ENCODE assay signal across 18 cellular contexts in genomic region chr20:47809561-47809960, GRCh38. TPM values are rescaled to one million over a fixed set of nuclear protein-coding genes. Genes with fewer than 3 reads are reported as not detected.
DNase-seq lines count a peak whose midpoint lies in the region; ATAC-seq and TF ChIP-seq lines count a peak whose summit lies in the region.
"Had no signal": no experiment of that assay in that cellular context is flagged by ENCODE, and none has a peak within 500 bp of the region (broad histone marks: within the 10 kb centered on the region; RNA-seq: fewer than 3 reads in every experiment).

No MANE protein-coding gene starts in this region.

- H3K4me3 Mint-ChIP-seq in activated T-cell treated with anti-CD3 and anti-CD28 coated beads, Interleukin-2, amount 50 U/mL, for 24 hours, result no peak overlapping the region
- no peak overlapping the region for H3K4me3 Mint-ChIP-seq in CD4-positive, alpha-beta memory T cell
- H3K4me3 Mint-ChIP-seq: activated CD8-positive, alpha-beta T cell treated with anti-CD3 and anti-CD28 coated beads for 36 hours; naive thymus-derived CD4-positive, alpha-beta T cell had no signal

- DNase-seq in EH (ENCODE audit: low read depth), result peak; percentile 17
- peak; percentile 24 for DNase-seq in NCI-H226
- DNase-seq in epithelial cell of esophagus (ENCODE audit: low read depth), result peak; percentile 96
- peak; percentile 78 to 80 for DNase-seq in trophoblast cell
- no peak for DNase-seq in activated T-cell treated with anti-CD3 and anti-CD28 coated beads, Interleukin-2, amount 50 U/mL, for 24 hours
- no peak for DNase-seq in CD4-positive, alpha-beta memory T cell
- DNase-seq: activated CD8-positive, alpha-beta T cell treated with anti-CD3 and anti-CD28 coated beads for 36 hours; activated gamma-delta T cell treated with Interleukin-2 at 50 U/mL for 16 hours; DMS79; kidney glomerular epithelial cell; MV-4-11; naive thymus-derived CD4-positive, alpha-beta T cell; NCI-H82; psoas muscle; SHP77 had no signal

- H3K27ac ChIP-seq in trophoblast cell (ENCODE audit: low read depth, low read length), result no peak overlapping the region
- no peak overlapping the region for H3K27ac ChIP-seq in CD4-positive, alpha-beta memory T cell (ENCODE audit: low read depth, low read length)
- H3K27ac ChIP-seq: breast epithelium, psoas muscle had no signal

- no peak overlapping the region for H2BK5ac ChIP-seq in trophoblast cell (ENCODE audit: low read depth, low read length, poor library complexity)

- no peak for ATAC-seq in HG03280 (IDR thresholded peaks at IDR 0.05; ENCODE audit: unreplicated experiment)
- ATAC-seq in HG03442 (IDR thresholded peaks at IDR 0.05; ENCODE audit: unreplicated experiment), result no peak
- ATAC-seq: activated CD8-positive, alpha-beta T cell treated with anti-CD3 and anti-CD28 coated beads for 36 hours; naive thymus-derived CD4-positive, alpha-beta T cell; psoas muscle had no signal

- H3K23ac ChIP-seq in trophoblast cell (ENCODE audit: low read length), result no peak overlapping the region

- no peaks in the 10 kb centered on the region for H3K9me3 ChIP-seq in trophoblast cell (ENCODE audit: insufficient read depth, low read depth, low read length)
- no peaks in the 10 kb centered on the region for H3K9me3 ChIP-seq in CD4-positive, alpha-beta memory T cell (ENCODE audit: control insufficient read depth in 1 of 2, low read length in 2 of 2)

- no peaks in the 10 kb centered on the region for H3K79me2 ChIP-seq in trophoblast cell (ENCODE audit: control insufficient read depth, insufficient read depth, low read length, poor library complexity)

- H2AFZ ChIP-seq in trophoblast cell (ENCODE audit: insufficient read depth, low read length, poor library complexity), result no peak overlapping the region

- no peak overlapping the region for H4K12ac ChIP-seq in trophoblast cell (ENCODE audit: low read depth, low read length)

- no peak overlapping the region for H3K4ac ChIP-seq in trophoblast cell (ENCODE audit: low read depth, low read length)

- H3K4me1 ChIP-seq in trophoblast cell (ENCODE audit: control insufficient read depth in 1 of 2, insufficient read depth in 2 of 2, low read length in 2 of 2), result peaks cover 4 to 8% of the 10 kb centered on the region in 2 experiments
- H3K4me1 ChIP-seq in CD4-positive, alpha-beta memory T cell (ENCODE audit: insufficient read depth, low read length), result no peaks in the 10 kb centered on the region
- H3K4me1 ChIP-seq: breast epithelium, psoas muscle had no signal

- peak overlapping the region; percentile 6 for H3K4me2 ChIP-seq in trophoblast cell (ENCODE audit: low read length)

- no peaks in the 10 kb centered on the region for H3K9me3 Mint-ChIP-seq in activated T-cell treated with anti-CD3 and anti-CD28 coated beads, Interleukin-2, amount 50 U/mL, for 24 hours
- H3K9me3 Mint-ChIP-seq in CD4-positive, alpha-beta memory T cell, result peaks cover 0 to 5% (median 0%) of the 10 kb centered on the region in 8 donors

- H3K27me3 ChIP-seq in trophoblast cell (ENCODE audit: insufficient read depth, low read length), result no peaks in the 10 kb centered on the region
- H3K27me3 ChIP-seq in CD4-positive, alpha-beta memory T cell (ENCODE audit: insufficient read depth, low read length), result no peaks in the 10 kb centered on the region

- peak overlapping the region; percentile 18 for H3K18ac ChIP-seq in trophoblast cell (ENCODE audit: low read length)

- no peak overlapping the region for H3K27ac Mint-ChIP-seq in activated T-cell treated with anti-CD3 and anti-CD28 coated beads, Interleukin-2, amount 50 U/mL, for 24 hours
- no peak overlapping the region for H3K27ac Mint-ChIP-seq in CD4-positive, alpha-beta memory T cell
- H3K27ac Mint-ChIP-seq: activated CD8-positive, alpha-beta T cell treated with anti-CD3 and anti-CD28 coated beads for 36 hours; naive thymus-derived CD4-positive, alpha-beta T cell had no signal

- H3K36me3 ChIP-seq in trophoblast cell (ENCODE audit: control insufficient read depth in 1 of 2, insufficient read depth in 2 of 2, low read length in 2 of 2), result no peaks in the 10 kb centered on the region
- H3K36me3 ChIP-seq in CD4-positive, alpha-beta memory T cell (ENCODE audit: insufficient read depth, low read length), result no peaks in the 10 kb centered on the region
- H3K36me3 ChIP-seq: breast epithelium had no signal

- H3K36me3 Mint-ChIP-seq in activated T-cell treated with anti-CD3 and anti-CD28 coated beads, Interleukin-2, amount 50 U/mL, for 24 hours (ENCODE audit: low read depth), result no peaks in the 10 kb centered on the region
- H3K36me3 Mint-ChIP-seq in CD4-positive, alpha-beta memory T cell, result no peaks in the 10 kb centered on the region

- H3K4me3 ChIP-seq in epithelial cell of esophagus (ENCODE audit: low read length) (no peak overlapping the region), trophoblast cell (ENCODE audit: low read depth, low read length) (no peak overlapping the region)
- no peak overlapping the region for H3K4me3 ChIP-seq in CD4-positive, alpha-beta memory T cell (ENCODE audit: low read length in 2 of 2)
- H3K4me3 ChIP-seq: breast epithelium, psoas muscle had no signal

- no peak overlapping the region for H3K14ac ChIP-seq in trophoblast cell (ENCODE audit: low read length)

- H2BK120ac ChIP-seq in trophoblast cell (ENCODE audit: insufficient read depth, low read length, poor library complexity), result no peak overlapping the region

- no peaks in the 10 kb centered on the region for H3K79me1 ChIP-seq in trophoblast cell (ENCODE audit: low read length)

- no peak overlapping the region for H2AK5ac ChIP-seq in trophoblast cell (ENCODE audit: low read length)

- H3K9ac ChIP-seq in trophoblast cell (ENCODE audit: low read length), result no peak overlapping the region

- CTCF ChIA-PET in CD4-positive, alpha-beta memory T cell (lab: Charles Lee; ENCODE audit: partially characterized antibody), result no interaction called here

- intact Hi-C loops in CD4-positive, alpha-beta memory T cell (cut with micrococcal nuclease), result no loop called here

- no CpG with 5 or more reads among the region's 9 CpGs for WGBS in trophoblast cell (ENCODE audit: extremely low coverage, insufficient coverage, insufficient read length)

- H4K8ac ChIP-seq in trophoblast cell (ENCODE audit: low read depth, low read length), result no peak overlapping the region

- H3K27me3 Mint-ChIP-seq in activated T-cell treated with anti-CD3 and anti-CD28 coated beads, Interleukin-2, amount 50 U/mL, for 24 hours, result peaks cover 42% of the 10 kb centered on the region
- peaks cover 30 to 36% of the 10 kb centered on the region in 2 donors for H3K27me3 Mint-ChIP-seq in CD4-positive, alpha-beta memory T cell

- no peaks in the 10 kb centered on the region for H3K4me1 Mint-ChIP-seq in activated T-cell treated with anti-CD3 and anti-CD28 coated beads, Interleukin-2, amount 50 U/mL, for 24 hours (ENCODE audit: low read depth)
- no peaks in the 10 kb centered on the region for H3K4me1 Mint-ChIP-seq in CD4-positive, alpha-beta memory T cell
- H3K4me1 Mint-ChIP-seq: naive thymus-derived CD4-positive, alpha-beta T cell had no signal

- no peak overlapping the region for H2BK12ac ChIP-seq in trophoblast cell (ENCODE audit: low read length)

- no peak overlapping the region for H4K91ac ChIP-seq in trophoblast cell (ENCODE audit: low read depth, low read length)

- TF ChIP-seq CTCF in epithelial cell of esophagus (IDR thresholded peaks at IDR 0.05; ENCODE audit: insufficient read depth, low read depth, low read length, missing control alignments), result no peak

- POLR2A ChIA-PET in CD4-positive, alpha-beta memory T cell (lab: Charles Lee; ENCODE audit: partially characterized antibody), result no interaction called here

RNA-seq across cellular contexts. Expression of gene SULF2, which starts 24.3 kb away (rescaled TPM):
- polyA plus RNA-seq in trophoblast cell (2013), result 50.7 and 52.8 TPM in 2 replicates
- total RNA-seq in CD4-positive, alpha-beta memory T cell, result 1 to 10 TPM in 1 of 2 experiments, under 1 TPM in 1; 0.55 to 1.3 TPM
- under 1 TPM; 0.16 to 0.55 TPM for polyA plus RNA-seq in CD4-positive, alpha-beta memory T cell

Comparison
In these comparisons a context has a peak if more than half of its experiments do, and no peak if none do; other contexts are left out.
1. DNase-seq: peak in EH (single experiment), NCI-H226 (single experiment), epithelial cell of esophagus (single experiment) and trophoblast cell (2 of 2); none in activated T-cell treated with anti-CD3 and anti-CD28 coated beads, Interleukin-2, amount 50 U/mL, for 24 hours (single experiment) and CD4-positive, alpha-beta memory T cell (0 of 5).